ENCODE assay signal across 15 cellular contexts in the genomic region with DNA sequence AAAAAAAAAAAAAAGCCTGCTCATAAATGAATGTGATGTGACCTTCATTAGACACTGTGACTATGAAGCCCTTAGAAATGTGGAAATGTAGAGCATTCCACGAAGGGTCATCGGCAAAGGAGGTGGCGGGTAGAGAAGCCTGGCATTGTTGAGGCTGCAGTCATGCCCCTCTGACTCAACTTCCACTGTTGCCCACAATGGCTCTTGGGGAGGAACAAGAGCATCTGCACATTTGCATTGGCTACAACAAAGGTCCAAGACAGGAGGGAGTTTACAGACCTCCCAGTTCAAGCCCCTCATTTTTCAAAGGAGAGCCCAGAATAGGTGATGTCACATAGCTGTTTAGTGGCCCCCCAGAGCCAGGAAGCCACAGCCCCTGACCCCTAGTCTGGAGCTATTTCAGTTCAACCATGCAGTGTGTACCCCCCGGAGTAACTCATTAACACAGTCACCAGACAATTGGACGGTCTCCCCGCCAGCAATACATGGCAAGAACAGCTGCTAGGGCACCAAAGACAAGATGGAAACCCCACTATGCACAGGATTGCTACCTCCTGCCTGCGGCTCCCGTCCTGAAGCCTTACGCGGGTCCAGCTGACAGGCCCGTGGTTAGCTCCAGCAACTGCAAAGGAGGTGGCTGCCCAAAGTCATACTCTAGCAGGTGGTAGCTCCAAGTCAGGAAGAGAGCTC. TPM values are rescaled to one million over a fixed set of nuclear protein-coding genes. Genes with fewer than 3 reads are reported as not detected.
DNase-seq lines count a peak whose midpoint lies in the region; ATAC-seq, FAIRE-seq and TF ChIP-seq lines count a peak whose summit lies in the region.
"Had no signal": no experiment of that assay in that cellular context is flagged by ENCODE, and none has a peak within 500 bp of the region (broad histone marks: within the 10 kb centered on the region; RNA-seq: fewer than 3 reads in every experiment).

No MANE protein-coding gene starts in this region.

- H3K4me3 ChIP-seq in SK-N-SH (ENCODE audit: low read depth in 2 of 2, low read length in 1 of 2): no peak overlapping the region
- H3K4me3 ChIP-seq in astrocyte (ENCODE audit: insufficient read depth, low read depth, low read length): no peak overlapping the region
- H3K4me3 ChIP-seq in osteoblast (ENCODE audit: insufficient read depth, low read length): no peak overlapping the region
- H3K4me3 ChIP-seq: esophagus muscularis mucosa, SK-N-MC, spleen, thyroid gland had no signal

- H3K4me1 ChIP-seq in SK-N-SH (ENCODE audit: control insufficient read depth in 1 of 2, insufficient read depth in 2 of 2, low read depth in 1 of 2, low read length in 1 of 2) (peaks cover 0 to 3% of the 10 kb centered on the region in 2 experiments; a peak in 2 of 4 replicates), astrocyte (ENCODE audit: insufficient read depth, low read length) (peaks cover 22% of the 10 kb centered on the region), osteoblast (ENCODE audit: insufficient read depth, low read length) (peaks cover 22% of the 10 kb centered on the region)

- no peak for TF ChIP-seq RAD21 in SK-N-SH (IDR thresholded peaks at IDR 0.05; ENCODE audit: low read length)

- peak overlapping the region; percentile 40 for H3K4me3 Mint-ChIP-seq in astrocyte (ENCODE audit: unreplicated experiment)

- H3K27ac ChIP-seq in SK-N-SH (ENCODE audit: low read depth in 2 of 2, low read length in 1 of 2) (no peak overlapping the region; a peak in 1 of 4 replicates), astrocyte (ENCODE audit: low read depth, low read length) (peak overlapping the region; percentile 55), osteoblast (ENCODE audit: low read depth, low read length) (peak overlapping the region; percentile 64)
- H3K27ac ChIP-seq: esophagus muscularis mucosa, KMS-11, SK-N-MC, thyroid gland had no signal

- H3K9ac ChIP-seq in SK-N-SH (no peak overlapping the region), astrocyte (ENCODE audit: low read length) (no peak overlapping the region)
- H3K9ac ChIP-seq: KMS-11 had no signal

- H3K9me3 Mint-ChIP-seq in astrocyte (ENCODE audit: unreplicated experiment): no peaks in the 10 kb centered on the region

- POLR2A ChIA-PET in SK-N-SH (lab: Yijun Ruan, JAX): no interaction called here

- H3K79me2 ChIP-seq in SK-N-SH (ENCODE audit: insufficient read depth): 0 out of 2 replicates have a peak, but pooled peaks cover 4% of the 10 kb centered on the region
- peaks cover 39% of the 10 kb centered on the region for H3K79me2 ChIP-seq in astrocyte (ENCODE audit: insufficient read depth, low read length)
- peaks cover 79% of the 10 kb centered on the region for H3K79me2 ChIP-seq in osteoblast (ENCODE audit: insufficient read depth, low read length)

- peaks cover 9% of the 10 kb centered on the region for H3K36me3 Mint-ChIP-seq in astrocyte (ENCODE audit: low read depth, unreplicated experiment)

- 94% methylated on average over 6 of the region's 11 CpGs for WGBS in SK-N-SH (ENCODE audit: low lambda C conversion rate)

- H3K36me3 ChIP-seq in SK-N-SH (replicated peaks in 1 of 2; ENCODE audit: control insufficient read depth in 1 of 2, insufficient read depth in 2 of 2, low read length in 1 of 2): no peaks in the 10 kb centered on the region
- no peaks in the 10 kb centered on the region for H3K36me3 ChIP-seq in astrocyte (ENCODE audit: insufficient read depth, low read length)
- H3K36me3 ChIP-seq in osteoblast (ENCODE audit: insufficient read depth, low read length): no peaks in the 10 kb centered on the region
- H3K36me3 ChIP-seq: esophagus muscularis mucosa, spleen, thyroid gland had no signal

- no peaks in the 10 kb centered on the region for H3K27me3 ChIP-seq in SK-N-SH (ENCODE audit: insufficient read depth)
- no peaks in the 10 kb centered on the region for H3K27me3 ChIP-seq in astrocyte (ENCODE audit: insufficient read depth, low read length)
- H3K27me3 ChIP-seq in osteoblast (ENCODE audit: insufficient read depth, low read length): no peaks in the 10 kb centered on the region
- H3K27me3 ChIP-seq: esophagus muscularis mucosa, spleen, thyroid gland had no signal

- no peaks in the 10 kb centered on the region for H3F3A ChIP-seq in SK-N-SH (replicated peaks; ENCODE audit: insufficient read depth)

- H3K4me2 ChIP-seq in SK-N-SH (peak overlapping the region; percentile 30; the same call in 1 of the 2 replicates), astrocyte (ENCODE audit: low read length) (peak overlapping the region; percentile 38), osteoblast (ENCODE audit: insufficient read depth, low read length) (no peak overlapping the region)
- H3K4me2 ChIP-seq: KMS-11 had no signal

- H2AFZ ChIP-seq in SK-N-SH (ENCODE audit: low read depth): no peak overlapping the region
- H2AFZ ChIP-seq in astrocyte (ENCODE audit: low read depth, low read length): no peak overlapping the region
- no peak overlapping the region for H2AFZ ChIP-seq in osteoblast (ENCODE audit: low read length)

- H3K27me3 Mint-ChIP-seq in astrocyte (ENCODE audit: low read depth, unreplicated experiment): no peaks in the 10 kb centered on the region

- no peaks in the 10 kb centered on the region for H3K9me3 ChIP-seq in SK-N-SH
- no peaks in the 10 kb centered on the region for H3K9me3 ChIP-seq in astrocyte (ENCODE audit: insufficient read depth, low read depth, low read length)
- H3K9me3 ChIP-seq in osteoblast (ENCODE audit: low read depth, low read length): no peaks in the 10 kb centered on the region
- H3K9me3 ChIP-seq: esophagus muscularis mucosa, spleen, thyroid gland had no signal

- DNase-seq in SK-N-SH (no peak), ELR (ENCODE audit: low read depth) (peak; percentile 62), astrocyte (ENCODE audit: low read depth) (peak; percentile 66), osteoblast (ENCODE audit: insufficient read length, low spot score, missing footprints) (peak; percentile 83), AG08395 (ENCODE audit: low spot score) (no peak), HUDEP-2 (lab: John Stamatoyannopoulos, UW; ENCODE audit: unreplicated experiment in 76 of 76) (no peak), RPMI8226 (no peak)
- DNase-seq: DMS53, NCI-H2107, spleen, thyroid gland had no signal

- H3K4me1 Mint-ChIP-seq in astrocyte (ENCODE audit: low read depth, unreplicated experiment): peaks cover 35% of the 10 kb centered on the region

- no peaks in the 10 kb centered on the region for H3K9me2 ChIP-seq in SK-N-SH

- no peak for TF ChIP-seq CTCF in SK-N-SH (IDR thresholded peaks at IDR 0.05)
- no peak for TF ChIP-seq CTCF in astrocyte (IDR thresholded peaks at IDR 0.05; ENCODE audit: insufficient read depth, low read depth, low read length)
- TF ChIP-seq CTCF in osteoblast (IDR thresholded peaks at IDR 0.05; ENCODE audit: extremely low read depth, low read depth, low read length): no peak

- CTCF ChIA-PET in SK-N-SH (lab: Yijun Ruan, JAX): interaction anchor here (1.0 to 7.1 kb wide), 6 partner anchors 9 to 251 kb away, joined by 3 to 62 read pairs (median 6); a partner anchor contains a TSS

- no peak overlapping the region for H3K27ac Mint-ChIP-seq in astrocyte (ENCODE audit: unreplicated experiment)

- no peaks in the 10 kb centered on the region for H4K20me1 ChIP-seq in SK-N-SH (ENCODE audit: insufficient read depth)
- H4K20me1 ChIP-seq in astrocyte (ENCODE audit: insufficient read depth, low read length): peaks cover 32% of the 10 kb centered on the region
- H4K20me1 ChIP-seq in osteoblast (ENCODE audit: insufficient read depth, low read length): peaks cover 24% of the 10 kb centered on the region

- no peak for FAIRE-seq in astrocyte (lab: Jason Lieb, UNC)

- ATAC-seq in SK-N-SH treated with all-trans-retinoic acid at 6 μM for 48 hours: no peak

- no peak for TF ChIP-seq EP300 in SK-N-SH (IDR thresholded peaks at IDR 0.05; ENCODE audit: borderline replicate concordance in 1 of 2, low read depth in 1 of 2, low read length in 1 of 2)

TF ChIP-seq in SK-N-SH, 30 proteins besides CTCF, POLR2A, EP300 and RAD21 (continues in another document):
- TF ChIP-seq NRF1 (IDR thresholded peaks at IDR 0.05; ENCODE audit: low read depth, low read length) (no peak), EZH2phosphoT487 (IDR thresholded peaks at IDR 0.05; ENCODE audit: borderline replicate concordance, low read depth) (no peak), RCOR1 (IDR thresholded peaks at IDR 0.05; ENCODE audit: low read length) (no peak), RXRA (IDR thresholded peaks at IDR 0.05; ENCODE audit: borderline replicate concordance, low read depth) (no peak), TCF12 (IDR thresholded peaks at IDR 0.05) (no peak), MXI1 (IDR thresholded peaks at IDR 0.05; ENCODE audit: low read depth, low read length) (no peak)
- TF ChIP-seq, protein P1, sequence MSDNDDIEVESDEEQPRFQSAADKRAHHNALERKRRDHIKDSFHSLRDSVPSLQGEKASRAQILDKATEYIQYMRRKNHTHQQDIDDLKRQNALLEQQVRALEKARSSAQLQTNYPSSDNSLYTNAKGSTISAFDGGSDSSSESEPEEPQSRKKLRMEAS (IDR thresholded peaks at IDR 0.05; ENCODE audit: low read depth): no peak

TF ChIP-seq in SK-N-SH treated with all-trans-retinoic acid at 6 μM for 48 hours, 23 proteins besides CTCF, POLR2A, EP300 and RAD21:
- TF ChIP-seq OSR1 (CRISPR knock-in tag; IDR thresholded peaks at IDR 0.05): no peak
- no peak for TF ChIP-seq ZC3H10 (CRISPR knock-in tag; IDR thresholded peaks at IDR 0.05)
- no peak for TF ChIP-seq BACH2 (CRISPR knock-in tag; IDR thresholded peaks at IDR 0.05; ENCODE audit: borderline replicate concordance)
- TF ChIP-seq ZFP30 (CRISPR knock-in tag; IDR thresholded peaks at IDR 0.05): no peak
- no peak for TF ChIP-seq RARB (CRISPR knock-in tag; IDR thresholded peaks at IDR 0.05)
TF ChIP-seq in SK-N-SH treated with all-trans-retinoic acid at 6 μM for 48 hours: peak in this region for 0.

RNA-seq across cellular contexts. Expression of a gene that starts 56.2 kb away (rescaled TPM):
- 29.5 and 32.3 TPM in 2 replicates for polyA plus RNA-seq in SK-N-SH (2012; rRNA removed)
- 27.5 and 29.2 TPM in 2 replicates for polyA plus RNA-seq in SK-N-SH (2012; cell fraction: cytosol; rRNA removed)
- polyA plus RNA-seq in SK-N-SH (2012; cell fraction: nucleus; rRNA removed): 33.0 and 35.2 TPM in 2 replicates
- total RNA-seq in astrocyte: 25.2 and 27.5 TPM in 2 replicates
- 65.4 and 67.3 TPM in 2 replicates for total RNA-seq in osteoblast

Comparison
In these comparisons a context has a peak if more than half of its experiments do, and no peak if none do; other contexts are left out.
1. DNase-seq: peak in ELR (single experiment), astrocyte (single experiment) and osteoblast (single experiment); none in SK-N-SH (single experiment), AG08395 (single experiment), HUDEP-2 (0 of 76) and RPMI8226 (single experiment).
2. H3K27ac ChIP-seq: peak in astrocyte (single experiment) and osteoblast (single experiment); none in SK-N-SH (0 of 2).